Comparison of ENCODE assay signal across 22 cellular contexts in genomic region chr10:77043364-77043763, GRCh38.
A peak's percentile ranks its signal among the peaks of the same experiment; 100 is the strongest.
DNase-seq lines count a peak whose midpoint lies in the region; ATAC-seq and TF ChIP-seq lines count a peak whose summit lies in the region.
"Had no signal": no experiment of that assay in that cellular context is flagged by ENCODE, and none has a peak within 500 bp of the region (broad histone marks: within the 10 kb centered on the region; RNA-seq: fewer than 3 reads in every experiment).

No MANE protein-coding gene starts in this region.

- H3K27ac ChIP-seq in brain microvascular endothelial cell: no peak overlapping the region
- H3K27ac ChIP-seq: Peyer's patch had no signal

- H3K36me3 ChIP-seq in brain microvascular endothelial cell (replicated peaks): no peaks in the 10 kb centered on the region
- H3K36me3 ChIP-seq: Peyer's patch had no signal

- DNase-seq in EL (peak; percentile 21), HT1080 (ENCODE audit: low read depth) (peak; percentile 41), brain microvascular endothelial cell (peak; percentile 11), iris pigment epithelial cell (ENCODE audit: low read depth) (peak; percentile 7), NCI-H345 (lab: John Stamatoyannopoulos, UW) (no peak)
- DNase-seq in activated CD4-positive, alpha-beta T cell treated with anti-CD3 and anti-CD28 coated beads, Interleukin-2, amount 50 U/mL, for 1 hour: no peak
- no peak for DNase-seq in stimulated activated CD4-positive, alpha-beta T cell treated with anti-CD3 and anti-CD28 coated beads, Interleukin-4, amount 100 ng/mL, for 1 hour
- DNase-seq: CD4-positive, CD25-positive, alpha-beta regulatory T cell; COR-L47; DMS79; KBM-7; NCI-H1092 treated with DMSO at 0.1 percent for 48 hours; NCI-H1436 treated with DMSO at 0.1 percent for 48 hours; NCI-H1930; NCI-H2227 treated with DMSO at 0.1 percent for 48 hours; NCI-H524; NCI-H774; NK-92 treated with Interleukin-12 subunit alpha and Interleukin-12 subunit beta, amount 100 ng/mL, for 24 hours; Peyer's patch had no signal

- ATAC-seq in GM21360 (IDR thresholded peaks at IDR 0.05; ENCODE audit: unreplicated experiment): no peak
- ATAC-seq: HepG2, SK-N-SH treated with all-trans-retinoic acid at 6 μM for 48 hours had no signal

- TF ChIP-seq CTCF in brain microvascular endothelial cell (IDR thresholded peaks at IDR 0.05; ENCODE audit: low read depth, low read length, missing control alignments): no peak

- in situ Hi-C loops in brain microvascular endothelial cell (cut with HindIII; ENCODE audit: low pct_ligation_motif_present, low sequenced_read_pairs): no loop called here

- no peaks in the 10 kb centered on the region for H3K27me3 ChIP-seq in brain microvascular endothelial cell (replicated peaks)
- H3K27me3 ChIP-seq: Peyer's patch had no signal

- no peak overlapping the region for H3K4me3 ChIP-seq in brain microvascular endothelial cell (ENCODE audit: low read depth, low read length)
- H3K4me3 ChIP-seq: Peyer's patch had no signal

Comparison
In these comparisons a context has a peak if more than half of its experiments do, and no peak if none do; other contexts are left out.
1. DNase-seq: peak in EL (single experiment), HT1080 (single experiment), brain microvascular endothelial cell (single experiment) and iris pigment epithelial cell (single experiment); none in NCI-H345 (single experiment), activated CD4-positive, alpha-beta T cell treated with anti-CD3 and anti-CD28 coated beads, Interleukin-2, amount 50 U/mL, for 1 hour (single experiment) and stimulated activated CD4-positive, alpha-beta T cell treated with anti-CD3 and anti-CD28 coated beads, Interleukin-4, amount 100 ng/mL, for 1 hour (single experiment).